1 cellular context compared by ENCODE assay signal in the genomic region with DNA sequence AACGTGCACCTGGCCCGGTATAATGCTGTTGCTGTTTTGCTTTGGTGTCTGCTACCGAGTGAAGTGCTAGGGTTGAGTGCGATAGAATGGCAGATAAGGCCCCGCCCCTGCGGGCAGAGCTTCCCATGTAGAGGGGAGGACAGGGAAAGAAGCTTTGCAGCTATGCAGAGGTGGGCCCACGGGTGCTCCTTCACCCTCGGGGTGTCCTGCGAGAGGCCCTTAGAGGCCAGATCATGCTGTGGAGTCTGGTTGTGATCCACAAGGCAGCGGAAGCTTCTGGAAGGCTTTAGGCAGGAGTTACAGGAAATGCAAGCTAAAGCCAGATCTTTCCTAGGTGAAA.
A peak's percentile ranks its signal among the peaks of the same experiment; 100 is the strongest.
TF ChIP-seq lines count a peak whose summit lies in the region.

No MANE protein-coding gene starts in this region.

TF ChIP-seq in K562, 482 proteins besides CTCF, POLR2A, EP300 and RAD21 (continued from another document):
- TF ChIP-seq BRF1 (IDR thresholded peaks at IDR 0.05; ENCODE audit: borderline replicate concordance, extremely low read depth, insufficient read length) (no peak), KDM1A (IDR thresholded peaks at IDR 0.05) (0 out of 4 replicates have a peak, but pooled peaks of 1 of the 2 experiments have one; percentile 2), ESRRA (IDR thresholded peaks at IDR 0.05; ENCODE audit: borderline replicate concordance, low read depth) (0 out of 2 replicates have a peak, but pooled peaks have one; percentile 2), GATA2 (CRISPR knock-in tag; IDR thresholded peaks at IDR 0.05) (peak; percentile 54; the same call in 1 of the 2 replicates), ADNP (tag; IDR thresholded peaks at IDR 0.05) (peak; percentile 62; the same call in 1 of the 2 replicates), CREM (IDR thresholded peaks at IDR 0.05; ENCODE audit: low read depth) (0 out of 2 replicates have a peak, but pooled peaks have one; percentile 18), ZFP1 (CRISPR knock-in tag; IDR thresholded peaks at IDR 0.05) (no peak), NCOR1 (IDR thresholded peaks at IDR 0.05) (0 out of 2 replicates have a peak, but pooled peaks have one; percentile 8)
- TF ChIP-seq, protein P1, sequence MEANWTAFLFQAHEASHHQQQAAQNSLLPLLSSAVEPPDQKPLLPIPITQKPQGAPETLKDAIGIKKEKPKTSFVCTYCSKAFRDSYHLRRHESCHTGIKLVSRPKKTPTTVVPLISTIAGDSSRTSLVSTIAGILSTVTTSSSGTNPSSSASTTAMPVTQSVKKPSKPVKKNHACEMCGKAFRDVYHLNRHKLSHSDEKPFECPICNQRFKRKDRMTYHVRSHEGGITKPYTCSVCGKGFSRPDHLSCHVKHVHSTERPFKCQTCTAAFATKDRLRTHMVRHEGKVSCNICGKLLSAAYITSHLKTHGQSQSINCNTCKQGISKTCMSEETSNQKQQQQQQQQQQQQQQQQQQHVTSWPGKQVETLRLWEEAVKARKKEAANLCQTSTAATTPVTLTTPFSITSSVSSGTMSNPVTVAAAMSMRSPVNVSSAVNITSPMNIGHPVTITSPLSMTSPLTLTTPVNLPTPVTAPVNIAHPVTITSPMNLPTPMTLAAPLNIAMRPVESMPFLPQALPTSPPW (CRISPR knock-in tag; IDR thresholded peaks at IDR 0.05), result peak; percentile 23; the same call in 1 of the 2 replicates
- TF ChIP-seq, protein P2, sequence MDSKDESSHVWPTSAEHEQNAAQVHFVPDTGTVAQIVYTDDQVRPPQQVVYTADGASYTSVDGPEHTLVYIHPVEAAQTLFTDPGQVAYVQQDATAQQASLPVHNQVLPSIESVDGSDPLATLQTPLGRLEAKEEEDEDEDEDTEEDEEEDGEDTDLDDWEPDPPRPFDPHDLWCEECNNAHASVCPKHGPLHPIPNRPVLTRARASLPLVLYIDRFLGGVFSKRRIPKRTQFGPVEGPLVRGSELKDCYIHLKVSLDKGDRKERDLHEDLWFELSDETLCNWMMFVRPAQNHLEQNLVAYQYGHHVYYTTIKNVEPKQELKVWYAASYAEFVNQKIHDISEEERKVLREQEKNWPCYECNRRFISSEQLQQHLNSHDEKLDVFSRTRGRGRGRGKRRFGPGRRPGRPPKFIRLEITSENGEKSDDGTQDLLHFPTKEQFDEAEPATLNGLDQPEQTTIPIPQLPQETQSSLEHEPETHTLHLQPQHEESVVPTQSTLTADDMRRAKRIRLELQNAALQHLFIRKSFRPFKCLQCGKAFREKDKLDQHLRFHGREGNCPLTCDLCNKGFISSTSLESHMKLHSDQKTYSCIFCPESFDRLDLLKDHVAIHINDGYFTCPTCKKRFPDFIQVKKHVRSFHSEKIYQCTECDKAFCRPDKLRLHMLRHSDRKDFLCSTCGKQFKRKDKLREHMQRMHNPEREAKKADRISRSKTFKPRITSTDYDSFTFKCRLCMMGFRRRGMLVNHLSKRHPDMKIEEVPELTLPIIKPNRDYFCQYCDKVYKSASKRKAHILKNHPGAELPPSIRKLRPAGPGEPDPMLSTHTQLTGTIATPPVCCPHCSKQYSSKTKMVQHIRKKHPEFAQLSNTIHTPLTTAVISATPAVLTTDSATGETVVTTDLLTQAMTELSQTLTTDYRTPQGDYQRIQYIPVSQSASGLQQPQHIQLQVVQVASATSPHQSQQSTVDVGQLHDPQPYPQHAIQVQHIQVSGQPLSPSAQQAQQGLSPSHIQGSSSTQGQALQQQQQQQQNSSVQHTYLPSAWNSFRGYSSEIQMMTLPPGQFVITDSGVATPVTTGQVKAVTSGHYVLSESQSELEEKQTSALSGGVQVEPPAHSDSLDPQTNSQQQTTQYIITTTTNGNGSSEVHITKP (IDR thresholded peaks at IDR 0.05; ENCODE audit: partially characterized antibody), result peak; percentile 19
